42 cellular contexts compared by ENCODE assay signal in genomic region chr19:22446605-22447004, GRCh38. TPM values are rescaled to one million over a fixed set of nuclear protein-coding genes. Genes with fewer than 3 reads are reported as not detected.
"Had no signal": no experiment of that assay in that cellular context is flagged by ENCODE, and none has a peak within 500 bp of the region (broad histone marks: within the 10 kb centered on the region; RNA-seq: fewer than 3 reads in every experiment).

No MANE protein-coding gene starts in this region.

- H3K4me1 ChIP-seq: adrenal gland, ascending aorta, body of pancreas, breast epithelium had no signal

- H3K27ac ChIP-seq: adrenal gland, ascending aorta, body of pancreas, brain microvascular endothelial cell, breast epithelium, cardiac muscle cell had no signal

- ATAC-seq: activated naive CD4-positive, alpha-beta T cell treated with anti-CD3 and anti-CD28 coated beads, Interleukin-2, amount 50 U/mL, for 72 hours; activated naive CD8-positive, alpha-beta T cell treated with anti-CD3 and anti-CD28 coated beads, Interleukin-2, amount 50 U/mL, for 24 hours; activated T-cell treated with anti-CD3 and anti-CD28 coated beads, Interleukin-2, amount 50 U/mL, for 4 hours; activated T-cell treated with anti-CD3 and anti-CD28 coated beads, Interleukin-2, amount 50 U/mL, for 72 hours; activated T-helper 17 cell treated with anti-CD3 and anti-CD28 coated beads, Interleukin-2, amount 50 U/mL, for 72 hours; body of pancreas had no signal

- H3K4me1 Mint-ChIP-seq: activated naive CD4-positive, alpha-beta T cell treated with anti-CD3 and anti-CD28 coated beads, Interleukin-2, amount 10 ng/mL, durations not matched to agents 7 days and 5 days; activated naive CD4-positive, alpha-beta T cell treated with anti-CD3 and anti-CD28 coated beads, Interleukin-2, amount 50 U/mL, for 24 hours; activated naive CD8-positive, alpha-beta T cell treated with anti-CD3 and anti-CD28 coated beads for 36 hours; activated naive CD8-positive, alpha-beta T cell treated with anti-CD3 and anti-CD28 coated beads, Interleukin-2, amount 10 ng/mL, durations not matched to agents 7 days and 5 days; activated naive CD8-positive, alpha-beta T cell treated with anti-CD3 and anti-CD28 coated beads, Interleukin-2, amount 50 U/mL, for 24 hours; activated T-helper 17 cell treated with anti-CD3 and anti-CD28 coated beads, Interleukin-2, amount 50 U/mL, for 72 hours; brain; central memory CD8-positive, alpha-beta T cell had no signal

- H3K36me3 Mint-ChIP-seq: activated naive CD8-positive, alpha-beta T cell treated with anti-CD3 and anti-CD28 coated beads for 36 hours; brain had no signal

- H3K27ac Mint-ChIP-seq: activated naive CD4-positive, alpha-beta T cell treated with anti-CD3 and anti-CD28 coated beads for 36 hours; activated naive CD4-positive, alpha-beta T cell treated with anti-CD3 and anti-CD28 coated beads, Interleukin-2, amount 10 ng/mL, durations not matched to agents 7 days and 5 days; activated naive CD4-positive, alpha-beta T cell treated with anti-CD3 and anti-CD28 coated beads, Interleukin-2, amount 50 U/mL, for 24 hours; activated naive CD4-positive, alpha-beta T cell treated with anti-CD3 and anti-CD28 coated beads, Interleukin-2, amount 50 U/mL, for 72 hours; activated naive CD8-positive, alpha-beta T cell; activated naive CD8-positive, alpha-beta T cell treated with anti-CD3 and anti-CD28 coated beads for 36 hours; activated naive CD8-positive, alpha-beta T cell treated with anti-CD3 and anti-CD28 coated beads, Interleukin-2, amount 10 ng/mL, durations not matched to agents 7 days and 5 days; activated naive CD8-positive, alpha-beta T cell treated with anti-CD3 and anti-CD28 coated beads, Interleukin-2, amount 50 U/mL, for 24 hours; activated T-cell treated with anti-CD3 and anti-CD28 coated beads, Interleukin-2, amount 50 U/mL, for 24 hours; activated T-cell treated with anti-CD3 and anti-CD28 coated beads, Interleukin-2, amount 50 U/mL, for 72 hours; activated T-helper 1 cell treated with anti-CD3 and anti-CD28 coated beads, Interleukin-12 subunit alpha, Interleukin-12 subunit beta, Interleukin-2, Interleukin-4 antibody, amounts not matched to agents 30 ng/mL and 10 ng/mL and 1 ng/mL, durations not matched to agents 14 hours and 24 hours and 36 hours; activated T-helper 17 cell treated with anti-CD3 and anti-CD28 coated beads, Interleukin-2, amount 50 U/mL, for 72 hours; activated T-helper 2 cell treated with anti-CD3 and anti-CD28 coated beads, Interferon-gamma antibody, Interleukin-2, Interleukin-4, amounts not matched to agents 10 μg/mL and 5 μg/mL and 100 μg/mL, durations not matched to agents 14 hours and 24 hours and 36 hours; brain had no signal

- FAIRE-seq: astrocyte, bronchial epithelial cell had no signal

- H3K36me3 ChIP-seq: adrenal gland, ascending aorta, brain microvascular endothelial cell, breast epithelium, cardiac muscle cell had no signal

- H3K4me3 ChIP-seq: adrenal gland, ascending aorta, body of pancreas, breast epithelium, cardiac muscle cell had no signal

- H3K27me3 Mint-ChIP-seq: activated naive CD4-positive, alpha-beta T cell treated with anti-CD3 and anti-CD28 coated beads, Interleukin-2, amount 10 ng/mL, durations not matched to agents 7 days and 5 days; activated naive CD4-positive, alpha-beta T cell treated with anti-CD3 and anti-CD28 coated beads, Interleukin-2, amount 50 U/mL, for 24 hours; activated naive CD8-positive, alpha-beta T cell; activated naive CD8-positive, alpha-beta T cell treated with anti-CD3 and anti-CD28 coated beads for 36 hours; activated naive CD8-positive, alpha-beta T cell treated with anti-CD3 and anti-CD28 coated beads, Interleukin-2, amount 10 ng/mL, durations not matched to agents 7 days and 5 days; activated naive CD8-positive, alpha-beta T cell treated with anti-CD3 and anti-CD28 coated beads, Interleukin-2, amount 50 U/mL, for 24 hours; activated T-cell treated with anti-CD3 and anti-CD28 coated beads, Interleukin-2, amount 50 U/mL, for 24 hours; activated T-helper 17 cell treated with anti-CD3 and anti-CD28 coated beads, Interleukin-2, amount 50 U/mL, for 72 hours; brain; central memory CD8-positive, alpha-beta T cell had no signal

- H3K4me3 Mint-ChIP-seq: activated naive CD4-positive, alpha-beta T cell treated with anti-CD3 and anti-CD28 coated beads for 36 hours; activated naive CD4-positive, alpha-beta T cell treated with anti-CD3 and anti-CD28 coated beads, Interleukin-2, amount 10 ng/mL, durations not matched to agents 7 days and 5 days; activated naive CD4-positive, alpha-beta T cell treated with anti-CD3 and anti-CD28 coated beads, Interleukin-2, amount 50 U/mL, for 24 hours; activated naive CD8-positive, alpha-beta T cell; activated naive CD8-positive, alpha-beta T cell treated with anti-CD3 and anti-CD28 coated beads for 36 hours; activated naive CD8-positive, alpha-beta T cell treated with anti-CD3 and anti-CD28 coated beads, Interleukin-2, amount 10 ng/mL, durations not matched to agents 7 days and 5 days; activated naive CD8-positive, alpha-beta T cell treated with anti-CD3 and anti-CD28 coated beads, Interleukin-2, amount 50 U/mL, for 24 hours; activated T-cell treated with anti-CD3 and anti-CD28 coated beads, Interleukin-2, amount 50 U/mL, for 24 hours; activated T-cell treated with anti-CD3 and anti-CD28 coated beads, Interleukin-2, amount 50 U/mL, for 4 hours; activated T-cell treated with anti-CD3 and anti-CD28 coated beads, Interleukin-2, amount 50 U/mL, for 72 hours; activated T-helper 1 cell treated with anti-CD3 and anti-CD28 coated beads, Interleukin-12 subunit alpha, Interleukin-12 subunit beta, Interleukin-2, Interleukin-4 antibody, amounts not matched to agents 30 ng/mL and 10 ng/mL and 1 ng/mL, durations not matched to agents 14 hours and 24 hours and 36 hours; activated T-helper 17 cell treated with anti-CD3 and anti-CD28 coated beads, Interleukin-2, amount 50 U/mL, for 72 hours; brain; central memory CD8-positive, alpha-beta T cell had no signal

- DNase-seq: activated effector memory CD4-positive, alpha-beta T cell treated with anti-CD3 and anti-CD28 coated beads, Interleukin-2, amount 50 U/mL, for 16 hours; activated effector memory CD4-positive, alpha-beta T cell treated with Interleukin-2 at 50 U/mL for 16 hours; activated gamma-delta T cell; activated gamma-delta T cell treated with Interleukin-2 at 50 U/mL for 16 hours; activated naive CD4-positive, alpha-beta T cell; activated naive CD4-positive, alpha-beta T cell treated with anti-CD3 and anti-CD28 coated beads for 36 hours; activated naive CD4-positive, alpha-beta T cell treated with anti-CD3 and anti-CD28 coated beads, Interleukin-2, amount 10 ng/mL, durations not matched to agents 7 days and 5 days; activated naive CD4-positive, alpha-beta T cell treated with anti-CD3 and anti-CD28 coated beads, Interleukin-2, amount 50 U/mL, for 16 hours; activated naive CD4-positive, alpha-beta T cell treated with Interleukin-2 at 50 U/mL for 16 hours; activated naive CD8-positive, alpha-beta T cell treated with anti-CD3 and anti-CD28 coated beads for 36 hours; activated naive CD8-positive, alpha-beta T cell treated with anti-CD3 and anti-CD28 coated beads, Interleukin-2, amount 10 ng/mL, durations not matched to agents 7 days and 5 days; activated naive CD8-positive, alpha-beta T cell treated with anti-CD3 and anti-CD28 coated beads, Interleukin-2, amount 50 U/mL, for 24 hours; activated T-cell treated with anti-CD3 and anti-CD28 coated beads, Interleukin-2, amount 50 U/mL, for 1 hour; activated T-cell treated with anti-CD3 and anti-CD28 coated beads, Interleukin-2, amount 50 U/mL, for 24 hours; activated T-cell treated with anti-CD3 and anti-CD28 coated beads, Interleukin-2, amount 50 U/mL, for 4 hours; activated T-cell treated with anti-CD3 and anti-CD28 coated beads, Interleukin-2, amount 50 U/mL, for 48 hours; activated T-cell treated with anti-CD3 and anti-CD28 coated beads, Interleukin-2, amount 50 U/mL, for 72 hours; adrenal gland; amniotic stem cell; amygdala; anterior cingulate cortex; aorta; body of pancreas; brain microvascular endothelial cell; caudate nucleus; central memory CD4-positive, alpha-beta T cell; cerebellar nuclear complex had no signal

- H3K27me3 ChIP-seq: adrenal gland, ascending aorta, body of pancreas, brain microvascular endothelial cell, breast epithelium, cardiac muscle cell had no signal

RNA-seq across cellular contexts. Expression of gene ZNF98, which starts 24.5 kb away (rescaled TPM):
- total RNA-seq: activated naive CD4-positive, alpha-beta T cell treated with anti-CD3 and anti-CD28 coated beads for 36 hours; activated naive CD4-positive, alpha-beta T cell treated with anti-CD3 and anti-CD28 coated beads, Interleukin-2, amount 50 U/mL, for 72 hours; activated naive CD8-positive, alpha-beta T cell treated with anti-CD3 and anti-CD28 coated beads for 36 hours; activated naive CD8-positive, alpha-beta T cell treated with anti-CD3 and anti-CD28 coated beads, Interleukin-2, amount 10 ng/mL, durations not matched to agents 7 days and 5 days; activated T-cell treated with anti-CD3 and anti-CD28 coated beads, Interleukin-2, amount 50 U/mL, for 4 hours; activated T-helper 1 cell treated with anti-CD3 and anti-CD28 coated beads, Interleukin-12 subunit alpha, Interleukin-12 subunit beta, Interleukin-2, Interleukin-4 antibody, amounts not matched to agents 30 ng/mL and 10 ng/mL and 1 ng/mL, durations not matched to agents 14 hours and 24 hours and 36 hours; activated T-helper 17 cell treated with anti-CD3 and anti-CD28 coated beads, Interleukin-2, amount 50 U/mL, for 72 hours; activated T-helper 2 cell treated with anti-CD3 and anti-CD28 coated beads, Interferon-gamma antibody, Interleukin-2, Interleukin-4, amounts not matched to agents 10 μg/mL and 5 μg/mL and 100 μg/mL, durations not matched to agents 14 hours and 24 hours and 36 hours; astrocyte; cardiac muscle cell; cardiac septum; chondrocyte had no signal
- polyA plus RNA-seq: cardiac muscle cell had no signal
